Comparison of ENCODE assay signal across 8 cellular contexts in the genomic region with DNA sequence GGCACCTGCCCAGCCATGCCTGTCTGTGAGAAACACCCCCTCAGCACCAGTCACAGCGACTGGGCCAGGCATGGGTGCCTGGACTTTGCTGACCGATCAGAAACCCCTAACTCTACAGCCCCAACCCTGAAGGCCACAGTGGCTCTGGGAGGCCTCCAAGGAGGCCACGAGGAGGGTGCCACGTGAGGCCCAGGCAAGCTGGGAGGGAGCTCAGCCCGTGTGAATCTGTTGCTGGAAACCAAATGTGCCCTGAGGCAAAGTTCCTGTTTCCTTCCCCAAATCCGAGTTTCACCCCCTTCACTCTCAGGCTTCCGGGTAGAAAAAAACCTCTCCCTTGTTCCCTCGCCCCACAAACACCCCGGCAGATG. TPM values are rescaled to one million over a fixed set of nuclear protein-coding genes. Genes with fewer than 3 reads are reported as not detected.
DNase-seq lines count a peak whose midpoint lies in the region; ATAC-seq and TF ChIP-seq lines count a peak whose summit lies in the region.

No MANE protein-coding gene starts in this region.

- ATAC-seq in lung (ENCODE audit: insufficient read depth, low FRiP score) (no peak), HG02870 (IDR thresholded peaks at IDR 0.05; ENCODE audit: unreplicated experiment) (no peak)

- WGBS in lung, 2 donors: 42 to 61% methylated on average over 9 of the region's 9 CpGs

- H3K4me3 ChIP-seq in HFF-Myc (replicated peaks; ENCODE audit: low read depth, low read length): peak overlapping the region; percentile 62
- H3K4me3 ChIP-seq in lung: peak overlapping the region; percentile 69

- peak; percentile 79 for DNase-seq in GF-D8 (lab: John Stamatoyannopoulos, UW)
- no peak for DNase-seq in HFF-Myc (ENCODE audit: extremely low read depth, low read depth)
- peak; percentile 77 for DNase-seq in SKM-1 treated with dmso at 0.1 percent for 144 hours (lab: John Stamatoyannopoulos, UW; ENCODE audit: unreplicated experiment)
- no peak for DNase-seq in lung (ENCODE audit: low spot score)
- no peak for DNase-seq in glomerular visceral epithelial cell (ENCODE audit: extremely low spot score)
- no peak for DNase-seq in NCI-H774 (lab: John Stamatoyannopoulos, UW)
- DNase-seq in cerebellar cortex (ENCODE audit: low spot score): no peak

- peaks cover 0 to 10% of the 10 kb centered on the region in 2 donors for H3K4me1 ChIP-seq in lung (ENCODE audit: control insufficient read depth in 2 of 2, insufficient read depth in 2 of 2, low read length in 2 of 2)

- H3K9me3 ChIP-seq in lung (ENCODE audit: control insufficient read depth in 2 of 2, insufficient read depth in 1 of 2, low read length in 1 of 2): peaks cover 0 to 2% of the 10 kb centered on the region in 2 donors

- peaks cover 0 to 3% of the 10 kb centered on the region in 2 donors for H3K36me3 ChIP-seq in lung (ENCODE audit: control insufficient read depth in 2 of 2, insufficient read depth in 2 of 2, low read length in 2 of 2)

- no peaks in the 10 kb centered on the region for H3K27me3 ChIP-seq in lung (ENCODE audit: control insufficient read depth, insufficient read depth)

- no peak for TF ChIP-seq CTCF in HFF-Myc (IDR thresholded peaks at IDR 0.05; ENCODE audit: low read depth, low read length, missing control alignments)
- no peak for TF ChIP-seq CTCF in lung (IDR thresholded peaks at IDR 0.05; ENCODE audit: control extremely low read depth, extremely low read depth)

- peak overlapping the region in 1 of 2 donors; percentile 80 for H3K27ac ChIP-seq in lung (ENCODE audit: low read depth in 1 of 2, low read length in 1 of 2)

RNA-seq across cellular contexts. Expression of a gene that starts 1.3 kb away (rescaled TPM):
- total RNA-seq in lung: 100 to 1,000 TPM in 1 of 2 donors, 10 to 100 TPM in 1; 44.3 to 124 TPM
- 100 to 1,000 TPM in 1 of 2 donors, 10 to 100 TPM in 1; 71.6 to 104 TPM for polyA plus RNA-seq in lung

RNA-seq across cellular contexts. Expression of a gene that starts 7.6 kb away (rescaled TPM):
- 100 to 1,000 TPM in 1 of 2 donors, 10 to 100 TPM in 1; 45.6 to 165 TPM for total RNA-seq in lung
- polyA plus RNA-seq in lung: 100 to 1,000 TPM in 1 of 2 donors, 10 to 100 TPM in 1; 73.9 to 107 TPM

RNA-seq across cellular contexts. Expression of a gene that starts 27.9 kb away (rescaled TPM):
- total RNA-seq in lung: 100 to 1,000 TPM in 1 of 2 donors, 10 to 100 TPM in 1; 57.8 to 151 TPM
- 100 to 1,000 TPM; 139 to 180 TPM for polyA plus RNA-seq in lung

RNA-seq across cellular contexts. Expression of a gene that starts 36.3 kb away (rescaled TPM):
- total RNA-seq in lung: 100 to 1,000 TPM in 1 of 2 donors, 10 to 100 TPM in 1; 70.2 to 322 TPM
- polyA plus RNA-seq in lung: 100 to 1,000 TPM; 244 to 438 TPM

Comparison
In these comparisons a context has a peak if more than half of its experiments do, and no peak if none do; other contexts are left out.
1. DNase-seq: peak in GF-D8 (single experiment) and SKM-1 treated with dmso at 0.1 percent for 144 hours (single experiment); none in HFF-Myc (single experiment), lung (single experiment), glomerular visceral epithelial cell (single experiment), NCI-H774 (single experiment) and cerebellar cortex (single experiment).